Comparison of ENCODE assay signal across 6 cellular contexts in genomic region chr17:2054262-2054739, GRCh38. TPM values are rescaled to one million over a fixed set of nuclear protein-coding genes. Genes with fewer than 3 reads are reported as not detected.
A peak's percentile ranks its signal among the peaks of the same experiment; 100 is the strongest.
DNase-seq lines count a peak whose midpoint lies in the region; ATAC-seq and TF ChIP-seq lines count a peak whose summit lies in the region.

No MANE protein-coding gene starts in this region.

- H3K9me3 ChIP-seq in esophagus squamous epithelium, result no peaks in the 10 kb centered on the region

- ATAC-seq in stimulated activated memory B cell treated with anti-CD40 and anti-IgM and Interleukin-4, amounts not matched to agents 10 μg/mL and 1 μg/mL and 100 μg/mL, for 72 hours, result no peak
- ATAC-seq in HG03135 (IDR thresholded peaks at IDR 0.05; ENCODE audit: unreplicated experiment) (no peak), GM18517 (IDR thresholded peaks at IDR 0.05; ENCODE audit: unreplicated experiment) (no peak)

- H3K27me3 ChIP-seq in esophagus squamous epithelium, result peaks cover 0 to 86% (median 7%) of the 10 kb centered on the region in 4 donors

- H3K4me1 Mint-ChIP-seq in stimulated activated memory B cell treated with anti-CD40 and anti-IgM and Interleukin-4, amounts not matched to agents 10 μg/mL and 1 μg/mL and 100 μg/mL, for 72 hours, result peaks cover 30% of the 10 kb centered on the region

- peak; percentile 22 for DNase-seq in RPMI8226
- no peak for DNase-seq in esophagus squamous epithelium (lab: John Stamatoyannopoulos, UW)

- peaks cover 0 to 7% (median 0%) of the 10 kb centered on the region in 3 donors for H3K36me3 ChIP-seq in esophagus squamous epithelium

- peaks cover 44 to 85% (median 65%) of the 10 kb centered on the region in 3 donors for H3K4me1 ChIP-seq in esophagus squamous epithelium

- H3K4me3 Mint-ChIP-seq in stimulated activated memory B cell treated with anti-CD40 and anti-IgM and Interleukin-4, amounts not matched to agents 10 μg/mL and 1 μg/mL and 100 μg/mL, for 72 hours, result peak overlapping the region; percentile 77

- 0% methylated on average over 3 of the region's 28 CpGs; no CpG with 5 or more reads in 1 of the 2 donors for WGBS in esophagus squamous epithelium, 2 donors

- H3K27me3 Mint-ChIP-seq in stimulated activated memory B cell treated with anti-CD40 and anti-IgM and Interleukin-4, amounts not matched to agents 10 μg/mL and 1 μg/mL and 100 μg/mL, for 72 hours, result peaks cover 20% of the 10 kb centered on the region

- H3K9me3 Mint-ChIP-seq in stimulated activated memory B cell treated with anti-CD40 and anti-IgM and Interleukin-4, amounts not matched to agents 10 μg/mL and 1 μg/mL and 100 μg/mL, for 72 hours, result no peaks in the 10 kb centered on the region

- no peak for TF ChIP-seq CTCF in GM12875 (IDR thresholded peaks at IDR 0.05; ENCODE audit: borderline replicate concordance, insufficient read depth, low read depth, low read length)
- TF ChIP-seq CTCF in esophagus squamous epithelium (IDR thresholded peaks at IDR 0.05), result no peak

- H3K4me3 ChIP-seq in GM12875 (ENCODE audit: low read depth, low read length) (peak overlapping the region; percentile 93), esophagus squamous epithelium (peak overlapping the region; percentile 23 to 74 (median 58))

- no peak for TF ChIP-seq POLR2A in esophagus squamous epithelium (IDR thresholded peaks at IDR 0.05)

- intact Hi-C loops in esophagus squamous epithelium (cut with DNase I), result no loop called here

- H3K27ac Mint-ChIP-seq in stimulated activated memory B cell treated with anti-CD40 and anti-IgM and Interleukin-4, amounts not matched to agents 10 μg/mL and 1 μg/mL and 100 μg/mL, for 72 hours, result no peak overlapping the region

- no peaks in the 10 kb centered on the region for H3K36me3 Mint-ChIP-seq in stimulated activated memory B cell treated with anti-CD40 and anti-IgM and Interleukin-4, amounts not matched to agents 10 μg/mL and 1 μg/mL and 100 μg/mL, for 72 hours

- H3K27ac ChIP-seq in esophagus squamous epithelium, result peak overlapping the region; percentile 77 to 93 (median 90)

RNA-seq across cellular contexts. Expression of gene HIC1, which starts 0.6 kb away (rescaled TPM):
- 10 to 100 TPM in 1 of 4 donors, 1 to 10 TPM in 3; 2.1 to 14.1 (median 5.9) TPM for total RNA-seq in esophagus squamous epithelium

RNA-seq across cellular contexts. Expression of gene OVCA2, which starts 12.5 kb away (rescaled TPM):
- 10 to 100 TPM; 42.3 to 70.5 (median 53.2) TPM for total RNA-seq in esophagus squamous epithelium

RNA-seq across cellular contexts. Expression of gene DPH1, which starts 24.3 kb away (rescaled TPM):
- total RNA-seq in esophagus squamous epithelium, result 10 to 100 TPM; 14.9 to 55.7 (median 22.7) TPM

RNA-seq across cellular contexts. Expression of gene RTN4RL1, which starts 29.2 kb away (rescaled TPM):
- 1 to 10 TPM; 1.1 to 4.0 (median 2.0) TPM for total RNA-seq in esophagus squamous epithelium
